In the genomic region with DNA sequence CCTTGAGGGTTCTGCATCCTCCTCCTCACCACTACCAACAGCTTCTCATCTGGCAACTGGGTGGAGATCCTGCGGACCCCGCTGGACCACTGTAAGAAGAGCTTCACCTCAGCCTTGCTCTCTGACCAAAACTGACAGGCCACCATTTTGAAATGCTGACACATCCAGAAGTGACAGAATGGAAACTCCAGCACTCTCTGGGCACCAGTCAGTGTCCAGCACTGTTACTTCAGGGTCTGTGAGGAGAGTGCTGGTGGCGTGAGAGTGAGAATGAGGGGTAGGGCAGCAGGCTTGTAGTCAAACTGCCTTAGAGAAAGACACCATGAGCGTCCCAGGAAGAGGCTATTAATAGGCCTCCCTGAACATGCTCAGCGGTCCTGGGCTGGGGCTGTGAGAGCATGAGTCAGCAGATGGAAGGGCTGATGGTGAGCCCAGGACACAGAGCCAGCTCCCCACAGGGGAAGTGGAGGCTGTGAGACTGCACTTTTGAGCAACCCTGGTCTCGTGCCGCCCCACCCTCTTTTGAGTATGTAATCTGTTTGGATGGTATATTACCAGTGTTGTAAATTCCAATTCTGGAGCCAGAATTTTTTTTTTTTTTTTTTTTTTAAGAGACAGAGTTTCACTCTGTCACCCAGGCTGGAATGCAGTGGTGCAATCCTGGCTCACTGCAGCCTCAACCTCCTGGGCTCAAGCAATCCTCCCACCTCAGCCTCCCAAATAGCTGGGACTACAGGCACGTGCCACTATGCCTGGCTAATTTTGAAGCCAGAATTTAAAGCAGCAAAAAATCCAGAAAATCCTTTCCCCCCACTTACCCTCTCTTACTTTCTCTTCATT, we compare ENCODE assay signal across 8 cellular contexts. TPM values are rescaled to one million over a fixed set of nuclear protein-coding genes. Genes with fewer than 3 reads are reported as not detected.
DNase-seq lines count a peak whose midpoint lies in the region; ATAC-seq and TF ChIP-seq lines count a peak whose summit lies in the region.

No MANE protein-coding gene starts in this region.

- H3K79me2 ChIP-seq in HCT116 (ENCODE audit: insufficient read depth, low read length): no peaks in the 10 kb centered on the region

- peak overlapping the region; percentile 82 for H2AFZ ChIP-seq in HCT116 (ENCODE audit: low read depth, low read length, poor library complexity, severe bottlenecking)

- H3K4me3 ChIP-seq in HCT116 (replicated peaks in 1 of 2; ENCODE audit: low read depth in 1 of 2, low read length in 2 of 2): no peak overlapping the region
- H3K4me3 ChIP-seq in sigmoid colon: no peak overlapping the region

- no peaks in the 10 kb centered on the region for H3K9me3 ChIP-seq in HCT116 (ENCODE audit: control insufficient read depth in 1 of 2, insufficient read depth in 1 of 2, low read depth in 1 of 2, low read length in 2 of 2)
- H3K9me3 ChIP-seq in sigmoid colon: no peaks in the 10 kb centered on the region

- DNase-seq in HCT116 (ENCODE audit: low read depth, low spot score) (no peak), SW480 (ENCODE audit: low spot score) (peak; percentile 75), Right ventricle myocardium inferior (ENCODE audit: missing footprints) (peak; percentile 91), sigmoid colon (peak; percentile 95), HuH-7.5 (ENCODE audit: low spot score) (no peak), activated gamma-delta T cell treated with Interleukin-2 at 50 U/mL for 16 hours (no peak)
- DNase-seq in stimulated activated CD4-positive, alpha-beta T cell treated with anti-CD3 and anti-CD28 coated beads, Interleukin-1b, Interleukin-23, amount 100 ng/mL, for 48 hours: no peak

- H3K9ac ChIP-seq in HCT116 (ENCODE audit: low read length): no peak overlapping the region

- H3K4me2 ChIP-seq in HCT116 (ENCODE audit: low read length): peak overlapping the region; percentile 58

- H3K36me3 ChIP-seq in HCT116 (ENCODE audit: control insufficient read depth in 1 of 2, insufficient read depth in 2 of 2, low read length in 2 of 2) (no peaks in the 10 kb centered on the region), sigmoid colon (no peaks in the 10 kb centered on the region)

- TF ChIP-seq EP300 in sigmoid colon (IDR thresholded peaks at IDR 0.05): peak in 1 of 4 donors; percentile 48

- CTCF ChIA-PET in HCT116 (lab: Charles Lee): no interaction called here

- TF ChIP-seq POLR2A in HCT116 (IDR thresholded peaks at IDR 0.05; ENCODE audit: borderline replicate concordance, extremely low read depth, insufficient read depth, insufficient read length) (no peak), sigmoid colon (IDR thresholded peaks at IDR 0.05) (no peak)

- H3K27ac ChIP-seq in HCT116 (ENCODE audit: low read depth, low read length) (no peak overlapping the region), sigmoid colon (peak overlapping the region; percentile 41 to 78 (median 70))

- peak; percentile 82 for ATAC-seq in HCT116
- peak; percentile 85 for ATAC-seq in Right ventricle myocardium inferior
- no peak for ATAC-seq in GM19455 (IDR thresholded peaks at IDR 0.05; ENCODE audit: unreplicated experiment)

- WGBS in sigmoid colon, 2 donors: 36 to 62% methylated on average over 8 of the region's 8 CpGs

- no peak for TF ChIP-seq CTCF in HCT116 (IDR thresholded peaks at IDR 0.05 in 2 of 3, conservative IDR thresholded peaks at IDR 0.05 in 1 of 3; ENCODE audit: borderline replicate concordance in 1 of 3, insufficient read depth in 1 of 3, low read depth in 2 of 3, low read length in 2 of 3)
- TF ChIP-seq CTCF in sigmoid colon (IDR thresholded peaks at IDR 0.05): no peak

- intact Hi-C loops in HCT116 (cut with micrococcal nuclease): no loop called here
- intact Hi-C loops in Right ventricle myocardium inferior (cut with DNase I): loop anchor here (2.0 kb wide), 1 partner anchor 35 kb away; the partner anchor contains the start of gene SLC30A1
- intact Hi-C loops in sigmoid colon (cut with DNase I): loop anchor here (2.0 kb wide), 1 partner anchor 35 kb away; the partner anchor contains the start of gene SLC30A1

- POLR2A ChIA-PET in HCT116 (lab: Charles Lee): no interaction called here

- no peaks in the 10 kb centered on the region for H3K9me2 ChIP-seq in HCT116 (ENCODE audit: insufficient read depth)

- no peaks in the 10 kb centered on the region for H4K20me1 ChIP-seq in HCT116 (ENCODE audit: insufficient read depth)

- RAD21 ChIA-PET in HCT116 (lab: Charles Lee; ENCODE audit: low non-redundant PET in 1 of 2, low total read pairs in 2 of 2, uncharacterized antibody in 2 of 2, unreplicated experiment in 2 of 2): no interaction called here

- H3K4me1 ChIP-seq in HCT116 (ENCODE audit: control insufficient read depth in 1 of 2, insufficient read depth in 2 of 2, low read length in 2 of 2) (peaks cover 8 to 15% of the 10 kb centered on the region in 2 experiments; a peak in 3 of 4 replicates), sigmoid colon (peaks cover 0 to 39% (median 31%) of the 10 kb centered on the region in 4 donors)

- BruUV-seq in HCT116 (replicated peaks; lab: Mats Ljungman, UMichigan): no TSS peak

- H3K27me3 ChIP-seq in HCT116 (ENCODE audit: insufficient read depth, low read length) (no peaks in the 10 kb centered on the region), sigmoid colon (no peaks in the 10 kb centered on the region)

- no peak for TF ChIP-seq RAD21 in HCT116 (IDR thresholded peaks at IDR 0.05; ENCODE audit: low read depth)

TF ChIP-seq in HCT116, 20 proteins besides CTCF, POLR2A, EP300 and RAD21:
- TF ChIP-seq SP1 (IDR thresholded peaks at IDR 0.05; ENCODE audit: low read depth) (no peak), JUND (IDR thresholded peaks at IDR 0.05) (no peak), ZBTB33 (IDR thresholded peaks at IDR 0.05; ENCODE audit: extremely low read depth, insufficient replicate concordance, low read length) (no peak), YY1 (IDR thresholded peaks at IDR 0.05; ENCODE audit: extremely low read depth, insufficient replicate concordance, low read depth, low read length) (no peak), MAX (IDR thresholded peaks at IDR 0.05) (peak; percentile 31; the same call in 1 of the 2 replicates), FOSL1 (IDR thresholded peaks at IDR 0.05; ENCODE audit: low read depth) (peak; percentile 47), POLR2AphosphoS5 (IDR thresholded peaks at IDR 0.05; ENCODE audit: low read depth, low read length) (no peak), REST (IDR thresholded peaks at IDR 0.05; ENCODE audit: low read depth) (no peak), TCF7L2 (IDR thresholded peaks at IDR 0.05; ENCODE audit: borderline replicate concordance, extremely low read depth, insufficient read depth, insufficient read length) (no peak), EZH2 (IDR thresholded peaks at IDR 0.05) (no peak), CBX3 (IDR thresholded peaks at IDR 0.05; ENCODE audit: low read depth) (peak; percentile 48; the same call in 1 of the 2 replicates), CEBPB (IDR thresholded peaks at IDR 0.05; ENCODE audit: low read depth) (0 out of 2 replicates have a peak, but pooled peaks have one; percentile 14), SIN3A (IDR thresholded peaks at IDR 0.05; ENCODE audit: low read depth) (no peak), SRF (IDR thresholded peaks at IDR 0.05; ENCODE audit: low read depth) (no peak)
TF ChIP-seq in HCT116: peak in this region for 4.

RNA-seq across cellular contexts. Expression of gene SLC30A1, which starts 34.4 kb away (rescaled TPM):
- total RNA-seq in HCT116 (2021; ENCODE audit: unreplicated experiment) (9.7 TPM), Right ventricle myocardium inferior (11.5 TPM), sigmoid colon (10 to 100 TPM in 2 of 4 donors, 1 to 10 TPM in 2; 7.9 to 11.8 (median 9.3) TPM)
- polyA plus RNA-seq in HCT116 (2012): 3.6 and 5.0 TPM in 2 replicates
- polyA plus RNA-seq in sigmoid colon: 1 to 10 TPM; 4.2 to 5.1 (median 4.3) TPM

Comparison
In these comparisons a context has a peak if more than half of its experiments do, and no peak if none do; other contexts are left out.
1. DNase-seq: peak in SW480 (single experiment), Right ventricle myocardium inferior (single experiment) and sigmoid colon (single experiment); none in HCT116 (single experiment), stimulated activated CD4-positive, alpha-beta T cell treated with anti-CD3 and anti-CD28 coated beads, Interleukin-1b, Interleukin-23, amount 100 ng/mL, for 48 hours (single experiment), HuH-7.5 (single experiment) and activated gamma-delta T cell treated with Interleukin-2 at 50 U/mL for 16 hours (single experiment).